ENCODE assay signal across 9 cellular contexts in genomic region chr7:111953611-111954010, GRCh38.
DNase-seq lines count a peak whose midpoint lies in the region; ATAC-seq, FAIRE-seq and TF ChIP-seq lines count a peak whose summit lies in the region.
"Had no signal": no experiment of that assay in that cellular context is flagged by ENCODE, and none has a peak within 500 bp of the region (broad histone marks: within the 10 kb centered on the region; RNA-seq: fewer than 3 reads in every experiment).

No MANE protein-coding gene starts in this region.

- no peak overlapping the region for H2BK5ac ChIP-seq in H1 (ENCODE audit: low read depth, low read length)

- DNase-seq in NCI-H1092 treated with DMSO at 0.1 percent for 48 hours (lab: John Stamatoyannopoulos, UW) (peak; percentile 55), NCI-H1092 (lab: John Stamatoyannopoulos, UW) (no peak), NCI-H1694 treated with DMSO at 0.1 percent for 48 hours (lab: John Stamatoyannopoulos, UW) (peak; percentile 40), H1 (ENCODE audit: low read depth in 1 of 2, low spot score in 2 of 2) (no peak), prostate gland (ENCODE audit: low spot score) (peak; percentile 20)
- no peak for DNase-seq in T-helper 2 cell treated with Interferon-gamma antibody and Interleukin-4, amounts not matched to agents 5 μg/mL and 100 μg/mL, for 36 hours (ENCODE audit: low spot score)

- no peak for ATAC-seq in HG02981 (IDR thresholded peaks at IDR 0.05; ENCODE audit: unreplicated experiment)
- ATAC-seq in HG03095 (IDR thresholded peaks at IDR 0.05; ENCODE audit: unreplicated experiment): no peak

- intact Hi-C loops in prostate gland (cut with DNase I): loop anchor here (10.0 kb wide), 1 partner anchor 251 kb away; the partner anchor contains the start of genes DOCK4 and ZNF277

- H3K4me2 ChIP-seq in H1 (ENCODE audit: insufficient read depth in 1 of 2, low read depth in 2 of 2, low read length in 2 of 2): no peak overlapping the region

- no peak overlapping the region for H3K9ac ChIP-seq in H1 (replicated peaks in 1 of 4; ENCODE audit: extremely low read depth in 1 of 4, low read depth in 3 of 4, low read length in 3 of 4)

- H2BK12ac ChIP-seq in H1 (ENCODE audit: low read depth, low read length): no peak overlapping the region

- no peak overlapping the region for H3K4ac ChIP-seq in H1 (replicated peaks; ENCODE audit: insufficient read length, low read depth, low read length)

- H3K4me1 ChIP-seq in H1 (replicated peaks in 1 of 4; ENCODE audit: control insufficient read depth in 3 of 4, insufficient read depth in 4 of 4, low read length in 3 of 4): peaks cover 0 to 2% (median 0%) of the 10 kb centered on the region in 4 experiments; a peak in 2 of 7 replicates
- no peaks in the 10 kb centered on the region for H3K4me1 ChIP-seq in prostate gland (replicated peaks)

- 0 out of 2 replicates have a peak overlapping the region, but pooled peaks have one; percentile 53 for H2BK15ac ChIP-seq in H1 (ENCODE audit: low read length)

- H3K14ac ChIP-seq in H1 (ENCODE audit: insufficient read length): no peak overlapping the region

- no peaks in the 10 kb centered on the region for H3K23me2 ChIP-seq in H1 (ENCODE audit: low read depth, low read length)

- 26% methylated on average over 1 of the region's 1 CpG; no CpG with 5 or more reads in 1 of the 2 experiments for WGBS in H1 (ENCODE audit: extremely low coverage in 1 of 2, insufficient coverage in 1 of 2, insufficient read length in 1 of 2, insufficient replicate concordance in 2 of 2, low coverage in 1 of 2, low lambda C conversion rate in 2 of 2, missing lambda C conversion rate in 1 of 2), 2 experiments
- 11% methylated on average over 1 of the region's 1 CpG for WGBS in prostate gland

- no peaks in the 10 kb centered on the region for H3K79me1 ChIP-seq in H1 (ENCODE audit: low read depth, low read length)

- H3K27ac ChIP-seq in H1 (ENCODE audit: low read depth, low read length) (no peak overlapping the region), prostate gland (no peak overlapping the region)

- H2AFZ ChIP-seq in H1 (ENCODE audit: low read length): no peak overlapping the region

- H3K79me2 ChIP-seq in H1 (ENCODE audit: control insufficient read depth in 1 of 2, insufficient read depth in 2 of 2, low read length in 2 of 2): no peaks in the 10 kb centered on the region

- no peak for TF ChIP-seq POLR2A in H1 (IDR thresholded peaks at IDR 0.05; ENCODE audit: control extremely low read depth in 1 of 2, low read depth in 2 of 2, low read length in 2 of 2)
- TF ChIP-seq POLR2A in prostate gland (IDR thresholded peaks at IDR 0.05): no peak

- H3K56ac ChIP-seq in H1 (replicated peaks; ENCODE audit: insufficient read length, low read depth, low read length): no peak overlapping the region

- H2AK5ac ChIP-seq in H1 (ENCODE audit: low read depth, low read length): no peak overlapping the region

- H3K9me3 Mint-ChIP-seq in T-helper 2 cell treated with Interferon-gamma antibody and Interleukin-4, amounts not matched to agents 5 μg/mL and 100 μg/mL, for 36 hours: no peaks in the 10 kb centered on the region
- H3K9me3 Mint-ChIP-seq: dendritic cell treated with granulocyte-macrophage colony-stimulating factor and Interleukin-4, amounts not matched to agents 40 ng/mL and 50 ng/mL, for 4 days had no signal

- H3K27me3 ChIP-seq in H1 (replicated peaks in 1 of 4; ENCODE audit: control insufficient read depth in 3 of 4, extremely low read depth in 1 of 4, insufficient read depth in 3 of 4, low read length in 3 of 4) (no peaks in the 10 kb centered on the region), prostate gland (replicated peaks; ENCODE audit: insufficient read depth) (no peaks in the 10 kb centered on the region)

- no peak overlapping the region for H4K91ac ChIP-seq in H1 (replicated peaks; ENCODE audit: insufficient read length, low read length)

- no peak for FAIRE-seq in H1 (lab: Jason Lieb, UNC)

- H2BK20ac ChIP-seq in H1 (ENCODE audit: low read length): no peak overlapping the region

- CTCF ChIA-PET in H1 (lab: Charles Lee; ENCODE audit: partially characterized antibody): interaction anchor here (0.8 to 2.2 kb wide), 6 partner anchors 9 to 212 kb away, joined by 3 to 8 read pairs (median 4); no protein-coding TSS in a partner anchor

- peak; percentile 54 to 70 for TF ChIP-seq RAD21 in H1 (IDR thresholded peaks at IDR 0.05 in 1 of 2, conservative IDR thresholded peaks at IDR 0.05 in 1 of 2; ENCODE audit: low read depth in 2 of 2, low read length in 2 of 2)

- no peaks in the 10 kb centered on the region for H3K27me3 Mint-ChIP-seq in T-helper 2 cell treated with Interferon-gamma antibody and Interleukin-4, amounts not matched to agents 5 μg/mL and 100 μg/mL, for 36 hours (ENCODE audit: low read depth)
- H3K27me3 Mint-ChIP-seq: dendritic cell treated with granulocyte-macrophage colony-stimulating factor and Interleukin-4, amounts not matched to agents 40 ng/mL and 50 ng/mL, for 4 days had no signal

- H3K36me3 ChIP-seq in H1 (ENCODE audit: control insufficient read depth in 2 of 4, insufficient read depth in 4 of 4, low read length in 3 of 4): no peaks in the 10 kb centered on the region
- H3K36me3 ChIP-seq in prostate gland: no peaks in the 10 kb centered on the region

- H3K4me3 ChIP-seq in H1 (ENCODE audit: extremely low read depth in 1 of 4, insufficient read depth in 2 of 4, low read depth in 3 of 4, low read length in 4 of 4): no peak overlapping the region
- no peak overlapping the region for H3K4me3 ChIP-seq in prostate gland

- H4K5ac ChIP-seq in H1 (ENCODE audit: insufficient read length, low read depth, low read length): no peak overlapping the region

- TF ChIP-seq CTCF in H1 (IDR thresholded peaks at IDR 0.05; ENCODE audit: control extremely low read depth in 1 of 3, insufficient read depth in 1 of 3, low read depth in 1 of 3, low read length in 3 of 3): peak in 1 of 3 experiments; percentile 37; a peak in 2 of 4 replicates
- peak in 2 of 4 experiments; percentile 25 to 49 for TF ChIP-seq CTCF in prostate gland (IDR thresholded peaks at IDR 0.05)

- H4K20me1 ChIP-seq in H1 (replicated peaks in 1 of 2; ENCODE audit: control insufficient read depth in 1 of 2, insufficient read depth in 2 of 2, low read length in 2 of 2): no peaks in the 10 kb centered on the region

- no peak overlapping the region for H3K27ac Mint-ChIP-seq in T-helper 2 cell treated with Interferon-gamma antibody and Interleukin-4, amounts not matched to agents 5 μg/mL and 100 μg/mL, for 36 hours

- H3K23ac ChIP-seq in H1 (ENCODE audit: insufficient read length): no peak overlapping the region

- no peak overlapping the region for H2BK120ac ChIP-seq in H1 (replicated peaks; ENCODE audit: low read depth, low read length)

- H3K4me3 Mint-ChIP-seq in T-helper 2 cell treated with Interferon-gamma antibody and Interleukin-4, amounts not matched to agents 5 μg/mL and 100 μg/mL, for 36 hours: no peak overlapping the region
- H3K4me3 Mint-ChIP-seq: dendritic cell treated with granulocyte-macrophage colony-stimulating factor and Interleukin-4, amounts not matched to agents 40 ng/mL and 50 ng/mL, for 4 days had no signal

- no peak for TF ChIP-seq EP300 in H1 (IDR thresholded peaks at IDR 0.05; ENCODE audit: borderline replicate concordance in 1 of 2, low read depth in 2 of 2, low read length in 2 of 2)

- H3K36me3 Mint-ChIP-seq in T-helper 2 cell treated with Interferon-gamma antibody and Interleukin-4, amounts not matched to agents 5 μg/mL and 100 μg/mL, for 36 hours (ENCODE audit: low read depth): no peaks in the 10 kb centered on the region

- no peak overlapping the region for H3K18ac ChIP-seq in H1 (ENCODE audit: extremely low read depth, low read length)

- no peak overlapping the region for H4K8ac ChIP-seq in H1 (ENCODE audit: extremely low read depth, insufficient read depth, low read length)

- no peaks in the 10 kb centered on the region for H3K4me1 Mint-ChIP-seq in T-helper 2 cell treated with Interferon-gamma antibody and Interleukin-4, amounts not matched to agents 5 μg/mL and 100 μg/mL, for 36 hours (ENCODE audit: low read depth)

- POLR2A ChIA-PET in H1 (lab: Charles Lee; ENCODE audit: partially characterized antibody): no interaction called here

- H3K9me3 ChIP-seq in H1 (ENCODE audit: insufficient read depth in 2 of 2, low read depth in 1 of 2, low read length in 1 of 2) (no peaks in the 10 kb centered on the region), prostate gland (no peaks in the 10 kb centered on the region)

TF ChIP-seq in H1, 55 proteins besides CTCF, POLR2A, EP300 and RAD21 (continues in another document):
- TF ChIP-seq POLR2AphosphoS5 (IDR thresholded peaks at IDR 0.05; ENCODE audit: low read depth, low read length): no peak
- no peak for TF ChIP-seq BRCA1 (IDR thresholded peaks at IDR 0.05; ENCODE audit: low read depth, low read length)
- TF ChIP-seq HDAC2 (IDR thresholded peaks at IDR 0.05; ENCODE audit: borderline replicate concordance in 1 of 2, low read depth in 2 of 2, low read length in 2 of 2): no peak
- TF ChIP-seq GTF2F1 (IDR thresholded peaks at IDR 0.05; ENCODE audit: borderline replicate concordance, low read depth, low read length): no peak
- TF ChIP-seq HDAC6 (IDR thresholded peaks at IDR 0.05; ENCODE audit: low read depth, low read length): no peak
- TF ChIP-seq ATF2 (IDR thresholded peaks at IDR 0.05; ENCODE audit: low read length): no peak
- TF ChIP-seq SIX5 (IDR thresholded peaks at IDR 0.05; ENCODE audit: low read depth, low read length): no peak
- no peak for TF ChIP-seq ASH2L (IDR thresholded peaks at IDR 0.05; ENCODE audit: low read length)
- no peak for TF ChIP-seq POU5F1 (IDR thresholded peaks at IDR 0.05; ENCODE audit: low read depth, low read length)
- TF ChIP-seq ATF3 (IDR thresholded peaks at IDR 0.05; ENCODE audit: insufficient read depth, low read depth, low read length): no peak
- no peak for TF ChIP-seq CBX8 (IDR thresholded peaks at IDR 0.05; ENCODE audit: borderline replicate concordance, low read depth, low read length)
- no peak for TF ChIP-seq SIN3A (conservative IDR thresholded peaks at IDR 0.05 in 1 of 2, IDR thresholded peaks at IDR 0.05 in 1 of 2; ENCODE audit: low read depth in 1 of 2, low read length in 2 of 2)

Comparison
In these comparisons a context has a peak if more than half of its experiments do, and no peak if none do; other contexts are left out.
1. DNase-seq: peak in NCI-H1092 treated with DMSO at 0.1 percent for 48 hours (single experiment), NCI-H1694 treated with DMSO at 0.1 percent for 48 hours (single experiment) and prostate gland (single experiment); none in NCI-H1092 (single experiment), H1 (0 of 2) and T-helper 2 cell treated with Interferon-gamma antibody and Interleukin-4, amounts not matched to agents 5 μg/mL and 100 μg/mL, for 36 hours (single experiment).